Comparison of ENCODE assay signal across 16 cellular contexts in the genomic region with DNA sequence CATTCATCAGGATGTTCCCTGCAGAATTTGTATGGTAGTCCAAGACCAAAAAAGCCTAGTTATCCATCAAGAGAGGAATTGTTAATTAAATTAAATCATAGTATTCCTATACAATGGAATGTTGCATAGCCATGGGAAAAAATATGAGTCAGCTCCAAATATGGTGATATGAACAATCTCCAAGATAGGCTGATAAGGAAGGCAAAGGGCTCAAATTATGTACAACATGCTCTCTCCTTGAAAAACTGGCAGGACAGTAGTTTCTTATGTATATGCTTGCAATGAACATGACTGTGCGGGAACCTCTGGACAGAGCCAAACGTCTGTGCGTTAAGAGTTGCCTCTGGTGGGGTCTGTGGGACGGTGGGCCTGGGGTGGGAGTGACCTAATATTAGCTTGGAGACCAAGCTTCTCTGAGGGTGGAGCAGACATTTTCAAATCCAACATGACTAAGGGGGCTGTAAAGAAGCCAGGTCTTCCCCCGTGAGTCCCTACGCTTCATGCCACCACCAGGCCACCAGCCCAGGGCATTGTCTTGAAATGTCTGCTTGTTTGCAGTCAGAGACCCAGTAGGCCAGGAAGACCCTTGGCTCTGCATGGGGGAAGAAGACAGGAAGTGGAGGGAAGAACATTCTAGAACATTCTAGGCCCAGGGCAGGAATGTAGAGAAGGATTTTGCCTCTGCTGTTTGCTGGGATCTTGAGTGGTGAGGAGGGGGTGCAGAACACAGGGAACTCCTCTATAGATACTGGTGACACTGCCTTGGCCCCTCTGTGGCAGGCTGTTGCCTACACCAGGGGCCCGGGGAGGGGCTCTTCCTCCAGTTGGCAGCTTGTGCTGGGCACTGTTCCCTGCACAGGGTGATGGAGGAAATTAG.
DNase-seq lines count a peak whose midpoint lies in the region; ATAC-seq, FAIRE-seq and TF ChIP-seq lines count a peak whose summit lies in the region.
"Had no signal": no experiment of that assay in that cellular context is flagged by ENCODE, and none has a peak within 500 bp of the region (broad histone marks: within the 10 kb centered on the region; RNA-seq: fewer than 3 reads in every experiment).

No MANE protein-coding gene starts in this region.

- H3K36me3 ChIP-seq in GM23248 (ENCODE audit: low read depth): no peaks in the 10 kb centered on the region
- no peaks in the 10 kb centered on the region for H3K36me3 ChIP-seq in subcutaneous abdominal adipose tissue (ENCODE audit: control insufficient read depth in 5 of 5, insufficient read depth in 5 of 5, low read length in 5 of 5)
- H3K36me3 ChIP-seq: neutrophil, suprapubic skin had no signal

- peak overlapping the region; percentile 18 to 93 (median 74) for H3K27ac Mint-ChIP-seq in brain

- H3K27ac ChIP-seq in GM23248 (peak overlapping the region; percentile 77), subcutaneous abdominal adipose tissue (ENCODE audit: low read depth, low read length) (peak overlapping the region; percentile 41)
- H3K27ac ChIP-seq: neutrophil, RWPE1, suprapubic skin had no signal

- H4K20me1 ChIP-seq in GM23248 (ENCODE audit: insufficient read depth): no peaks in the 10 kb centered on the region

- DNase-seq in GM23248: peak; percentile 36
- peak; percentile 34 for DNase-seq in iris pigment epithelial cell (ENCODE audit: low read depth)
- DNase-seq in H54 (ENCODE audit: insufficient read length, low spot score): no peak
- no peak for DNase-seq in globus pallidus (ENCODE audit: low spot score)
- no peak for DNase-seq in islet precursor cell
- DNase-seq: activated CD4-positive, alpha-beta T cell treated with anti-CD3 and anti-CD28 coated beads for 4 hours; NCI-H524 treated with DMSO at 0.1 percent for 48 hours; stimulated activated CD4-positive, alpha-beta T cell treated with anti-CD3 and anti-CD28 coated beads, Interleukin-12 subunit alpha, Interleukin-12 subunit beta, amount 100 ng/mL, for 4 hours; stimulated activated CD8-positive, alpha-beta memory T cell treated with anti-CD3 and anti-CD28 coated beads, Interleukin-4, amount 100 ng/mL, for 48 hours had no signal

- TF ChIP-seq CTCF in brain (conservative IDR thresholded peaks at IDR 0.05): no peak

- no peaks in the 10 kb centered on the region for H3K27me3 ChIP-seq in GM23248 (replicated peaks; ENCODE audit: insufficient read depth)
- no peaks in the 10 kb centered on the region for H3K27me3 ChIP-seq in subcutaneous abdominal adipose tissue (ENCODE audit: control insufficient read depth in 5 of 5, insufficient read depth in 4 of 5, low read length in 5 of 5)
- H3K27me3 ChIP-seq: neutrophil, suprapubic skin had no signal

- H3F3A ChIP-seq in GM23248 (ENCODE audit: insufficient read depth): peaks cover 30% of the 10 kb centered on the region

- in situ Hi-C loops in GM23248 (cut with MboI): no loop called here

- H3K4me3 ChIP-seq in GM23248 (no peak overlapping the region), subcutaneous abdominal adipose tissue (ENCODE audit: low read depth in 1 of 5, low read length in 5 of 5) (no peak overlapping the region)
- H3K4me3 ChIP-seq: suprapubic skin had no signal

- no peak for ATAC-seq in HG03354 (IDR thresholded peaks at IDR 0.05; ENCODE audit: poor library complexity, severe bottlenecking, unreplicated experiment)

- no peak overlapping the region for H3K4me3 Mint-ChIP-seq in brain
- H3K4me3 Mint-ChIP-seq: central memory CD8-positive, alpha-beta T cell had no signal

- H3K27me3 Mint-ChIP-seq in brain: no peaks in the 10 kb centered on the region

- H3K4me2 ChIP-seq in GM23248 (ENCODE audit: unreplicated experiment): peak overlapping the region; percentile 33

- H3K9ac ChIP-seq in GM23248: peak overlapping the region; percentile 43; the same call in 1 of the 2 replicates
- no peak overlapping the region for H3K9ac ChIP-seq in subcutaneous abdominal adipose tissue (ENCODE audit: low read length in 5 of 5)

- H3K4me1 Mint-ChIP-seq in brain: peaks cover 19% of the 10 kb centered on the region
- H3K4me1 Mint-ChIP-seq: central memory CD8-positive, alpha-beta T cell had no signal

- no peak for TF ChIP-seq POLR2A in H54 (IDR thresholded peaks at IDR 0.05; ENCODE audit: low read depth, low read length)

- H3K9me3 Mint-ChIP-seq in brain: no peaks in the 10 kb centered on the region
- H3K9me3 Mint-ChIP-seq: central memory CD8-positive, alpha-beta T cell had no signal

- peaks cover 32% of the 10 kb centered on the region for H3K4me1 ChIP-seq in GM23248 (ENCODE audit: insufficient read depth)
- peaks cover 4 to 16% (median 14%) of the 10 kb centered on the region in 5 donors for H3K4me1 ChIP-seq in subcutaneous abdominal adipose tissue (ENCODE audit: control insufficient read depth in 5 of 5, insufficient read depth in 5 of 5, low read length in 5 of 5)

- no peaks in the 10 kb centered on the region for H3K36me3 Mint-ChIP-seq in brain

- no peak for FAIRE-seq in H54 (lab: Jason Lieb, UNC)

- WGBS in GM23248 (ENCODE audit: low coverage in 1 of 2, low lambda C conversion rate in 2 of 2, missing lambda C conversion rate in 2 of 2), 2 experiments: 45 to 47% methylated on average over 7 of the region's 7 CpGs

- H2AFZ ChIP-seq in GM23248: peak overlapping the region; percentile 17; the same call in 1 of the 2 replicates

- H3K79me2 ChIP-seq in GM23248 (ENCODE audit: insufficient read depth): no peaks in the 10 kb centered on the region

- H3K9me3 ChIP-seq in GM23248 (ENCODE audit: low read depth) (no peaks in the 10 kb centered on the region), subcutaneous abdominal adipose tissue (ENCODE audit: control insufficient read depth in 5 of 5, low read length in 5 of 5) (no peaks in the 10 kb centered on the region)
- H3K9me3 ChIP-seq: neutrophil, suprapubic skin had no signal

- no peaks in the 10 kb centered on the region for H3K9me2 ChIP-seq in GM23248 (ENCODE audit: insufficient read depth)

Comparison
In these comparisons a context has a peak if more than half of its experiments do, and no peak if none do; other contexts are left out.
1. DNase-seq: peak in GM23248 (single experiment) and iris pigment epithelial cell (single experiment); none in H54 (single experiment), globus pallidus (single experiment) and islet precursor cell (single experiment).